ENCODE assay signal across 27 cellular contexts in genomic region chr4:150461957-150462356, GRCh38.
DNase-seq lines count a peak whose midpoint lies in the region; ATAC-seq and TF ChIP-seq lines count a peak whose summit lies in the region.
"Had no signal": no experiment of that assay in that cellular context is flagged by ENCODE, and none has a peak within 500 bp of the region (broad histone marks: within the 10 kb centered on the region; RNA-seq: fewer than 3 reads in every experiment).

No MANE protein-coding gene starts in this region.

- H3K9ac ChIP-seq in PC-3 (ENCODE audit: low read length): no peak overlapping the region
- H3K9ac ChIP-seq in neural cell (ENCODE audit: low read length): no peak overlapping the region
- H3K9ac ChIP-seq: BLaER1; BLaER1 treated with 17β-estradiol and CSF1 and Interleukin-3, amounts not matched to agents 10 nM and 100 nM had no signal

- DNase-seq in PC-3 (no peak), ACHN (no peak), NCI-H146 treated with DMSO at 0.1 percent for 48 hours (lab: John Stamatoyannopoulos, UW; ENCODE audit: unreplicated experiment) (no peak)
- DNase-seq: 8988T; AML-193; BE2C; C1 segment of cervical spinal cord; Caco-2; Calu3; CD4-positive, alpha-beta memory T cell; CD4-positive, alpha-beta T cell; CD4-positive, CD25-positive, alpha-beta regulatory T cell; CD8-positive, alpha-beta memory T cell; CD8-positive, alpha-beta T cell; COR-L47; DMS 273 treated with DMSO at 0.1 percent for 48 hours; DMS153; DMS79; DMS79 treated with DMSO at 0.1 percent for 48 hours; DND-41; EL had no signal

- H3K9me3 ChIP-seq in PC-3 (ENCODE audit: low read length): no peaks in the 10 kb centered on the region
- no peaks in the 10 kb centered on the region for H3K9me3 ChIP-seq in neural cell (ENCODE audit: low read length)
- H3K9me3 ChIP-seq: A549; BE2C; BLaER1; BLaER1 treated with 17β-estradiol and CSF1 and Interleukin-3, amounts not matched to agents 10 nM and 100 nM; Caco-2 had no signal

- intact Hi-C loops in PC-3 (cut with micrococcal nuclease): loop anchor here (5.0 kb wide), 1 partner anchor 160 kb away; no protein-coding TSS in a partner anchor

- no peak overlapping the region for H2AFZ ChIP-seq in PC-3 (ENCODE audit: low read length)
- H2AFZ ChIP-seq in neural cell (ENCODE audit: low read depth, low read length): no peak overlapping the region

- no peak overlapping the region for H3K27ac ChIP-seq in PC-3 (ENCODE audit: low read length)
- H3K27ac ChIP-seq in neural cell (ENCODE audit: low read length): no peak overlapping the region
- H3K27ac ChIP-seq: 22Rv1; A549; BLaER1; BLaER1 treated with 17β-estradiol and CSF1 and Interleukin-3, amounts not matched to agents 10 nM and 100 nM; C4-2B had no signal

- H3K4me3 ChIP-seq in PC-3 (ENCODE audit: low read length) (no peak overlapping the region), neural cell (ENCODE audit: low read length) (no peak overlapping the region)
- H3K4me3 ChIP-seq: A549; BLaER1; BLaER1 treated with 17β-estradiol and CSF1 and Interleukin-3, amounts not matched to agents 10 nM and 100 nM had no signal

- H3K4me2 ChIP-seq in PC-3 (ENCODE audit: low read length) (peak overlapping the region; percentile 20), neural cell (ENCODE audit: low read length) (no peak overlapping the region)
- H3K4me2 ChIP-seq: BLaER1; BLaER1 treated with 17β-estradiol and CSF1 and Interleukin-3, amounts not matched to agents 10 nM and 100 nM had no signal

- POLR2A ChIA-PET in PC-3 (lab: Charles Lee; ENCODE audit: unreplicated experiment): no interaction called here

- H3K4me1 ChIP-seq in PC-3 (ENCODE audit: insufficient read depth, low read length): peaks cover 20% of the 10 kb centered on the region
- H3K4me1 ChIP-seq: BLaER1; BLaER1 treated with 17β-estradiol and CSF1 and Interleukin-3, amounts not matched to agents 10 nM and 100 nM; Caco-2 had no signal

- peak; percentile 85 for TF ChIP-seq EP300 in neural cell (conservative IDR thresholded peaks at IDR 0.05; ENCODE audit: poor library complexity, severe bottlenecking)

- H3K79me2 ChIP-seq in PC-3 (ENCODE audit: low read length) (no peaks in the 10 kb centered on the region), neural cell (replicated peaks; ENCODE audit: insufficient read depth, low read length) (no peaks in the 10 kb centered on the region)

- H3K27me3 ChIP-seq in PC-3 (ENCODE audit: low read length) (no peaks in the 10 kb centered on the region), neural cell (ENCODE audit: insufficient read depth, low read depth, low read length) (no peaks in the 10 kb centered on the region)
- H3K27me3 ChIP-seq: BE2C; BLaER1; BLaER1 treated with 17β-estradiol and CSF1 and Interleukin-3, amounts not matched to agents 10 nM and 100 nM had no signal

- H3F3A ChIP-seq in PC-3 (ENCODE audit: low read length, unreplicated experiment) (no peaks in the 10 kb centered on the region), neural cell (ENCODE audit: insufficient read depth, low read length, poor library complexity, severe bottlenecking) (no peaks in the 10 kb centered on the region)

- TF ChIP-seq RAD21 in neural cell (conservative IDR thresholded peaks at IDR 0.05): no peak

- H3K9me2 ChIP-seq in PC-3 (replicated peaks; ENCODE audit: low read length): no peaks in the 10 kb centered on the region
- no peaks in the 10 kb centered on the region for H3K9me2 ChIP-seq in neural cell (ENCODE audit: insufficient read depth, low read length)

- H4K20me1 ChIP-seq in PC-3 (ENCODE audit: low read length) (peaks cover 3% of the 10 kb centered on the region; the same call in 1 of the 2 replicates), neural cell (ENCODE audit: insufficient read depth) (no peaks in the 10 kb centered on the region)
- H4K20me1 ChIP-seq: BLaER1; BLaER1 treated with 17β-estradiol and CSF1 and Interleukin-3, amounts not matched to agents 10 nM and 100 nM had no signal

- BruUV-seq in PC-3 (replicated peaks; lab: Mats Ljungman, UMichigan): no TSS peak

- in situ Hi-C loops in ACHN (cut with HindIII; ENCODE audit: low pct_ligation_motif_present, low pct_unique_long_range_greater_than_20kb, low sequenced_read_pairs): no loop called here

- H3K36me3 ChIP-seq in PC-3 (ENCODE audit: low read depth, low read length): no peaks in the 10 kb centered on the region
- no peaks in the 10 kb centered on the region for H3K36me3 ChIP-seq in neural cell (ENCODE audit: insufficient read depth, low read length)
- H3K36me3 ChIP-seq: BLaER1; BLaER1 treated with 17β-estradiol and CSF1 and Interleukin-3, amounts not matched to agents 10 nM and 100 nM had no signal

- TF ChIP-seq CTCF in PC-3 (conservative IDR thresholded peaks at IDR 0.05; ENCODE audit: low read depth, low read length): no peak
- TF ChIP-seq CTCF in neural cell (IDR thresholded peaks at IDR 0.05; ENCODE audit: poor library complexity, severe bottlenecking): no peak

- ATAC-seq in PC-3: no peak
- ATAC-seq: CD8-positive, alpha-beta T cell had no signal

- CTCF ChIA-PET in PC-3 (lab: Charles Lee): interaction anchor here (0.5 kb wide), 1 partner anchor 142 kb away, joined by 4 read pairs; no protein-coding TSS in a partner anchor

TF ChIP-seq in neural cell, 6 proteins besides CTCF, POLR2A, EP300 and RAD21:
- TF ChIP-seq MXI1 (conservative IDR thresholded peaks at IDR 0.05; ENCODE audit: poor library complexity, severe bottlenecking): no peak
- TF ChIP-seq SMC3 (conservative IDR thresholded peaks at IDR 0.05; ENCODE audit: poor library complexity): no peak
- peak; percentile 22 for TF ChIP-seq REST (IDR thresholded peaks at IDR 0.05; ENCODE audit: borderline replicate concordance)
- no peak for TF ChIP-seq TAF1 (IDR thresholded peaks at IDR 0.05; ENCODE audit: low read depth)
- TF ChIP-seq POLR2AphosphoS5 (IDR thresholded peaks at IDR 0.05): peak; percentile 72
- no peak for TF ChIP-seq EZH2 (IDR thresholded peaks at IDR 0.05; ENCODE audit: borderline replicate concordance, insufficient read depth, low read length, poor library complexity, severe bottlenecking)
